15 cellular contexts compared by ENCODE assay signal in genomic region chr3:133937756-133938601, GRCh38. TPM values are rescaled to one million over a fixed set of nuclear protein-coding genes. Genes with fewer than 3 reads are reported as not detected.
A peak's percentile ranks its signal among the peaks of the same experiment; 100 is the strongest.
DNase-seq lines count a peak whose midpoint lies in the region; ATAC-seq and TF ChIP-seq lines count a peak whose summit lies in the region.
"Had no signal": no experiment of that assay in that cellular context is flagged by ENCODE, and none has a peak within 500 bp of the region (broad histone marks: within the 10 kb centered on the region; RNA-seq: fewer than 3 reads in every experiment).

No MANE protein-coding gene starts in this region.

- TF ChIP-seq CTCF in neural crest cell (conservative IDR thresholded peaks at IDR 0.05) = no peak

- H3K36me3 Mint-ChIP-seq in neural crest cell (ENCODE audit: low read depth) = no peaks in the 10 kb centered on the region
- H3K36me3 Mint-ChIP-seq in T-helper 2 cell treated with Interferon-gamma antibody and Interleukin-4, amounts not matched to agents 5 μg/mL and 100 μg/mL, for 36 hours (ENCODE audit: low read depth) = no peaks in the 10 kb centered on the region
- H3K36me3 Mint-ChIP-seq: stimulated activated memory B cell treated with anti-CD40 and anti-IgM and Interleukin-4, amounts not matched to agents 10 μg/mL and 1 μg/mL and 100 μg/mL, for 72 hours had no signal

- H3K4me3 Mint-ChIP-seq in neural crest cell = no peak overlapping the region
- H3K4me3 Mint-ChIP-seq in T-helper 2 cell treated with Interferon-gamma antibody and Interleukin-4, amounts not matched to agents 5 μg/mL and 100 μg/mL, for 36 hours = no peak overlapping the region
- H3K4me3 Mint-ChIP-seq: activated T-helper 1 cell treated with anti-CD3 and anti-CD28 coated beads, Interleukin-12 subunit alpha, Interleukin-12 subunit beta, Interleukin-2, Interleukin-4 antibody, amounts not matched to agents 30 ng/mL and 10 ng/mL and 1 ng/mL, durations not matched to agents 14 hours and 24 hours and 36 hours; stimulated activated memory B cell treated with anti-CD40 and anti-IgM and Interleukin-4, amounts not matched to agents 10 μg/mL and 1 μg/mL and 100 μg/mL, for 72 hours had no signal

- peak overlapping the region; percentile 67 for H3K27ac Mint-ChIP-seq in neural crest cell (ENCODE audit: unreplicated experiment)
- no peak overlapping the region for H3K27ac Mint-ChIP-seq in T-helper 2 cell treated with Interferon-gamma antibody and Interleukin-4, amounts not matched to agents 5 μg/mL and 100 μg/mL, for 36 hours
- H3K27ac Mint-ChIP-seq: activated T-helper 1 cell treated with anti-CD3 and anti-CD28 coated beads, Interleukin-12 subunit alpha, Interleukin-12 subunit beta, Interleukin-2, Interleukin-4 antibody, amounts not matched to agents 30 ng/mL and 10 ng/mL and 1 ng/mL, durations not matched to agents 14 hours and 24 hours and 36 hours; stimulated activated memory B cell treated with anti-CD40 and anti-IgM and Interleukin-4, amounts not matched to agents 10 μg/mL and 1 μg/mL and 100 μg/mL, for 72 hours had no signal

- no peaks in the 10 kb centered on the region for H3K27me3 Mint-ChIP-seq in neural crest cell (ENCODE audit: low read depth)
- peaks cover 3% of the 10 kb centered on the region for H3K27me3 Mint-ChIP-seq in T-helper 2 cell treated with Interferon-gamma antibody and Interleukin-4, amounts not matched to agents 5 μg/mL and 100 μg/mL, for 36 hours (ENCODE audit: low read depth)

- peaks cover 7% of the 10 kb centered on the region for H3K4me1 Mint-ChIP-seq in neural crest cell
- peaks cover 5% of the 10 kb centered on the region for H3K4me1 Mint-ChIP-seq in T-helper 2 cell treated with Interferon-gamma antibody and Interleukin-4, amounts not matched to agents 5 μg/mL and 100 μg/mL, for 36 hours (ENCODE audit: low read depth)

- ATAC-seq in HG02885 (IDR thresholded peaks at IDR 0.05; ENCODE audit: poor library complexity, unreplicated experiment) (no peak), GM21390 (IDR thresholded peaks at IDR 0.05; ENCODE audit: unreplicated experiment) (no peak)
- ATAC-seq: left colon; stimulated activated memory B cell treated with anti-CD40 and anti-IgM and Interleukin-4, amounts not matched to agents 10 μg/mL and 1 μg/mL and 100 μg/mL, for 72 hours had no signal

- DNase-seq in AG20443 (ENCODE audit: low spot score) (peak; percentile 88), NCI-H226 (peak; percentile 12), ecto neural progenitor cell (ENCODE audit: low spot score) (peak; percentile 32), neural crest cell (ENCODE audit: low read depth, low spot score) (no peak)
- DNase-seq in activated CD4-positive, alpha-beta T cell treated with anti-CD3 and anti-CD28 coated beads, Interleukin-2, amount 50 U/mL, for 1 hour = no peak
- DNase-seq in T-helper 2 cell treated with Interferon-gamma antibody and Interleukin-4, amounts not matched to agents 5 μg/mL and 100 μg/mL, for 36 hours (ENCODE audit: low spot score) = no peak
- DNase-seq: activated CD4-positive, alpha-beta T cell treated with anti-CD3 and anti-CD28 coated beads for 1 hour; cerebellar nuclear complex; left colon; NCI-H2029; NK-92 treated with Interleukin-12 subunit alpha and Interleukin-12 subunit beta, amount 100 ng/mL, for 24 hours had no signal

- no peaks in the 10 kb centered on the region for H3K9me3 Mint-ChIP-seq in neural crest cell
- no peaks in the 10 kb centered on the region for H3K9me3 Mint-ChIP-seq in T-helper 2 cell treated with Interferon-gamma antibody and Interleukin-4, amounts not matched to agents 5 μg/mL and 100 μg/mL, for 36 hours
- H3K9me3 Mint-ChIP-seq: activated T-helper 1 cell treated with anti-CD3 and anti-CD28 coated beads, Interleukin-12 subunit alpha, Interleukin-12 subunit beta, Interleukin-2, Interleukin-4 antibody, amounts not matched to agents 30 ng/mL and 10 ng/mL and 1 ng/mL, durations not matched to agents 14 hours and 24 hours and 36 hours; stimulated activated memory B cell treated with anti-CD40 and anti-IgM and Interleukin-4, amounts not matched to agents 10 μg/mL and 1 μg/mL and 100 μg/mL, for 72 hours had no signal

RNA-seq across cellular contexts. Expression of gene RAB6B, which starts 42.3 kb away (rescaled TPM):
- total RNA-seq in neural crest cell = 15.5 and 18.1 TPM in 2 replicates

Comparison
In these comparisons a context has a peak if more than half of its experiments do, and no peak if none do; other contexts are left out.
1. DNase-seq: peak in AG20443 (single experiment), NCI-H226 (single experiment) and ecto neural progenitor cell (single experiment); none in neural crest cell (single experiment), activated CD4-positive, alpha-beta T cell treated with anti-CD3 and anti-CD28 coated beads, Interleukin-2, amount 50 U/mL, for 1 hour (single experiment) and T-helper 2 cell treated with Interferon-gamma antibody and Interleukin-4, amounts not matched to agents 5 μg/mL and 100 μg/mL, for 36 hours (single experiment).